ENCODE assay signal across 1 cellular context in the genomic region with DNA sequence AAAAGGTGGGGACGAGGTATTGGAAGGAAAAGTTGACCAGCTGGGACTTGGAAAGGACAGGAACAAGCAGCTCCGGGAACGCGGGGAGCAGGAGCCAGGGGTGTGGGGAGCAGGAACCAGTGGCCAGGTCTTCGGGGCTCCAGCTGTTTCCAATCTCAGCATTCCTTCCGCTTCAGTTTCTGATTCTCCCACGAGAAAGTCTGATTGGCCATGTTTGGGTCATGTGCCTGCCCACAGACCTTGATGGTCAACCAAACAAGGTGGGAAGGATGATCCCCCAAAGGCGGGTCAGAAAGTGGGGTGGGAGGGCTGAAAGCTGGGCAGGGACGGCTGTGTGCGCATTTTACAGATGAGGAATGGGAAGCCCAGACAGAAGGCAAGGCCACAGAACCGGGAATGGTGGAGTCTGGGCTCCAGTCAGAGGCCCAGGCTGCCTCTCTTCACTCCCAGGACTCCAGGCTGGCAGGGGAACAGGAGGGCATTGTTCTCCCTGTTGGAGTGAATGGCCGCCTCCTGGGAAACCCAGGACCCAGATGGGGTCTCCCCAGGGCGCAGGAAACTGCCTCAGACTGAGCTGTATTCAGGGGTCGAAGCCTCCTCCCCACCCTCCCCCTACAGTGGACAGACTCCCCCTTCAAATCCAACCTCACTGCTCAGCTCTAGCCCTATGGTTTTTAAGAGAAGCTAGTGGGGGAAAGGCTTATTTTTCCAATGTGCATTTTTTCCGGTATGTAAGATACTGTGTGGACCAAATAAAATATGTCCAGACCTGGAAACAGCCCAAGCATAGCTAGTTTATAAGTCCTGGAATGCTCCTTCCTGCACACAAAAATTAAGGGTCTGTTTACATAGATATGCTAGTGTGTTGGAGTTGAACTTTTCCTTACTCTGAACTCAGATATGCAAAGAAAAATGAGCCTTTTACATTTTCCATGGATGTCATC.
A peak's percentile ranks its signal among the peaks of the same experiment; 100 is the strongest.
TF ChIP-seq lines count a peak whose summit lies in the region.

No MANE protein-coding gene starts in this region.

TF ChIP-seq in HepG2, 621 proteins besides CTCF, POLR2A, EP300 and RAD21 (continued from another document and continues in another):
- TF ChIP-seq, protein P1, sequence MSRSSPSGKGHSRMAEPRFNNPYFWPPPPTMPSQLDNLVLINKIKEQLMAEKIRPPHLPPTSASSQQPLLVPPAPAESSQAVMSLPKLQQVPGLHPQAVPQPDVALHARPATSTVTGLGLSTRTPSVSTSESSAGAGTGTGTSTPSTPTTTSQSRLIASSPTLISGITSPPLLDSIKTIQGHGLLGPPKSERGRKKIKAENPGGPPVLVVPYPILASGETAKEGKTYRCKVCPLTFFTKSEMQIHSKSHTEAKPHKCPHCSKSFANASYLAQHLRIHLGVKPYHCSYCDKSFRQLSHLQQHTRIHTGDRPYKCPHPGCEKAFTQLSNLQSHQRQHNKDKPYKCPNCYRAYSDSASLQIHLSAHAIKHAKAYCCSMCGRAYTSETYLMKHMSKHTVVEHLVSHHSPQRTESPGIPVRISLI (CRISPR knock-in tag; IDR thresholded peaks at IDR 0.05; ENCODE audit: borderline replicate concordance) = no peak
- TF ChIP-seq, protein P2, sequence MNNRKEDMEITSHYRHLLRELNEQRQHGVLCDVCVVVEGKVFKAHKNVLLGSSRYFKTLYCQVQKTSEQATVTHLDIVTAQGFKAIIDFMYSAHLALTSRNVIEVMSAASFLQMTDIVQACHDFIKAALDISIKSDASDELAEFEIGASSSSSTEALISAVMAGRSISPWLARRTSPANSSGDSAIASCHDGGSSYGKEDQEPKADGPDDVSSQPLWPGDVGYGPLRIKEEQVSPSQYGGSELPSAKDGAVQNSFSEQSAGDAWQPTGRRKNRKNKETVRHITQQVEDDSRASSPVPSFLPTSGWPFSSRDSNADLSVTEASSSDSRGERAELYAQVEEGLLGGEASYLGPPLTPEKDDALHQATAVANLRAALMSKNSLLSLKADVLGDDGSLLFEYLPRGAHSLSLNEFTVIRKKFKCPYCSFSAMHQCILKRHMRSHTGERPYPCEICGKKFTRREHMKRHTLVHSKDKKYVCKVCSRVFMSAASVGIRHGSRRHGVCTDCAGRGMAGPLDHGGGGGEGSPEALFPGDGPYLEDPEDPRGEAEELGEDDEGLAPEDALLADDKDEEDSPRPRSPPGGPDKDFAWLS (CRISPR knock-in tag; IDR thresholded peaks at IDR 0.05; ENCODE audit: borderline replicate concordance) = no peak
- TF ChIP-seq FOSL1 (CRISPR knock-in tag; IDR thresholded peaks at IDR 0.05; ENCODE audit: borderline replicate concordance) (no peak), NFKB2 (CRISPR knock-in tag; IDR thresholded peaks at IDR 0.05; ENCODE audit: borderline replicate concordance) (0 out of 2 replicates have a peak, but pooled peaks have one; percentile 32), PITX1 (CRISPR knock-in tag; IDR thresholded peaks at IDR 0.05) (0 out of 2 replicates have a peak, but pooled peaks have one; percentile 19), AKAP8 (CRISPR knock-in tag; IDR thresholded peaks at IDR 0.05) (no peak), TAF15 (IDR thresholded peaks at IDR 0.05; ENCODE audit: low read depth, low read length, poor library complexity, severe bottlenecking) (no peak), ZNF12 (CRISPR knock-in tag; IDR thresholded peaks at IDR 0.05) (no peak), ZSCAN21 (CRISPR knock-in tag; IDR thresholded peaks at IDR 0.05; ENCODE audit: borderline replicate concordance) (no peak), ZNF44 (CRISPR knock-in tag; IDR thresholded peaks at IDR 0.05) (0 out of 2 replicates have a peak, but pooled peaks have one; percentile 72), HNRNPLL (IDR thresholded peaks at IDR 0.05; ENCODE audit: low read depth, low read length, poor library complexity, severe bottlenecking) (no peak), GZF1 (CRISPR knock-in tag; IDR thresholded peaks at IDR 0.05) (no peak), ATF7-NPFF (CRISPR knock-in tag; IDR thresholded peaks at IDR 0.05; ENCODE audit: low read depth) (no peak), MYNN (CRISPR knock-in tag; IDR thresholded peaks at IDR 0.05; ENCODE audit: low read depth) (no peak), ZSCAN20 (CRISPR knock-in tag; IDR thresholded peaks at IDR 0.05; ENCODE audit: borderline replicate concordance) (no peak), TEAD3 (CRISPR knock-in tag; optimal IDR thresholded peaks at IDR 0.05; ENCODE audit: borderline replicate concordance) (no peak), HMGA1 (CRISPR knock-in tag; conservative IDR thresholded peaks at IDR 0.05) (no peak), NONO (IDR thresholded peaks at IDR 0.05) (no peak), NONO (CRISPR knock-in tag; conservative IDR thresholded peaks at IDR 0.05) (no peak), ZNF468 (CRISPR knock-in tag; IDR thresholded peaks at IDR 0.05) (no peak), ZMYM3 (CRISPR knock-in tag; IDR thresholded peaks at IDR 0.05) (peak; percentile 76), ZNF567 (CRISPR knock-in tag; IDR thresholded peaks at IDR 0.05; ENCODE audit: borderline replicate concordance) (no peak), ZNF589 (CRISPR knock-in tag; conservative IDR thresholded peaks at IDR 0.05) (no peak), MED1 (CRISPR knock-in tag; IDR thresholded peaks at IDR 0.05) (no peak), KDM2A (CRISPR knock-in tag; IDR thresholded peaks at IDR 0.05; ENCODE audit: borderline replicate concordance, low read depth) (0 out of 2 replicates have a peak, but pooled peaks have one; percentile 24), ZC3H4 (CRISPR knock-in tag; IDR thresholded peaks at IDR 0.05; ENCODE audit: borderline replicate concordance) (no peak), BHLHE40 (IDR thresholded peaks at IDR 0.05; ENCODE audit: low read length) (no peak)
- TF ChIP-seq, protein P3, sequence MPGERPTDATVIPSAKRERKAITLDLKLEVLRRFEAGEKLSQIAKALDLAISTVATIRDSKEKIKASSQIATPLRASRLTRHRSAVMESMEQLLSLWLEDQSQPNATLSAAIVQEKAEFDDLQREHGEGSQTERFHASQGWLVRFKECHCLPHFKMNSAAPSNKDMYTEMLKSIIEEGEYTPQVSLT (CRISPR knock-in tag; IDR thresholded peaks at IDR 0.05; ENCODE audit: borderline replicate concordance, low read depth) = no peak
- TF ChIP-seq, protein P4, sequence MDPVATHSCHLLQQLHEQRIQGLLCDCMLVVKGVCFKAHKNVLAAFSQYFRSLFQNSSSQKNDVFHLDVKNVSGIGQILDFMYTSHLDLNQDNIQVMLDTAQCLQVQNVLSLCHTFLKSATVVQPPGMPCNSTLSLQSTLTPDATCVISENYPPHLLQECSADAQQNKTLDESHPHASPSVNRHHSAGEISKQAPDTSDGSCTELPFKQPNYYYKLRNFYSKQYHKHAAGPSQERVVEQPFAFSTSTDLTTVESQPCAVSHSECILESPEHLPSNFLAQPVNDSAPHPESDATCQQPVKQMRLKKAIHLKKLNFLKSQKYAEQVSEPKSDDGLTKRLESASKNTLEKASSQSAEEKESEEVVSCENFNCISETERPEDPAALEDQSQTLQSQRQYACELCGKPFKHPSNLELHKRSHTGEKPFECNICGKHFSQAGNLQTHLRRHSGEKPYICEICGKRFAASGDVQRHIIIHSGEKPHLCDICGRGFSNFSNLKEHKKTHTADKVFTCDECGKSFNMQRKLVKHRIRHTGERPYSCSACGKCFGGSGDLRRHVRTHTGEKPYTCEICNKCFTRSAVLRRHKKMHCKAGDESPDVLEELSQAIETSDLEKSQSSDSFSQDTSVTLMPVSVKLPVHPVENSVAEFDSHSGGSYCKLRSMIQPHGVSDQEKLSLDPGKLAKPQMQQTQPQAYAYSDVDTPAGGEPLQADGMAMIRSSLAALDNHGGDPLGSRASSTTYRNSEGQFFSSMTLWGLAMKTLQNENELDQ (CRISPR knock-in tag; IDR thresholded peaks at IDR 0.05; ENCODE audit: borderline replicate concordance) = no peak
- TF ChIP-seq, protein P5, sequence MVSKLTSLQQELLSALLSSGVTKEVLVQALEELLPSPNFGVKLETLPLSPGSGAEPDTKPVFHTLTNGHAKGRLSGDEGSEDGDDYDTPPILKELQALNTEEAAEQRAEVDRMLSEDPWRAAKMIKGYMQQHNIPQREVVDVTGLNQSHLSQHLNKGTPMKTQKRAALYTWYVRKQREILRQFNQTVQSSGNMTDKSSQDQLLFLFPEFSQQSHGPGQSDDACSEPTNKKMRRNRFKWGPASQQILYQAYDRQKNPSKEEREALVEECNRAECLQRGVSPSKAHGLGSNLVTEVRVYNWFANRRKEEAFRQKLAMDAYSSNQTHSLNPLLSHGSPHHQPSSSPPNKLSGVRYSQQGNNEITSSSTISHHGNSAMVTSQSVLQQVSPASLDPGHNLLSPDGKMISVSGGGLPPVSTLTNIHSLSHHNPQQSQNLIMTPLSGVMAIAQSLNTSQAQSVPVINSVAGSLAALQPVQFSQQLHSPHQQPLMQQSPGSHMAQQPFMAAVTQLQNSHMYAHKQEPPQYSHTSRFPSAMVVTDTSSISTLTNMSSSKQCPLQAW (CRISPR knock-in tag; IDR thresholded peaks at IDR 0.05) = no peak
- TF ChIP-seq, protein P6, sequence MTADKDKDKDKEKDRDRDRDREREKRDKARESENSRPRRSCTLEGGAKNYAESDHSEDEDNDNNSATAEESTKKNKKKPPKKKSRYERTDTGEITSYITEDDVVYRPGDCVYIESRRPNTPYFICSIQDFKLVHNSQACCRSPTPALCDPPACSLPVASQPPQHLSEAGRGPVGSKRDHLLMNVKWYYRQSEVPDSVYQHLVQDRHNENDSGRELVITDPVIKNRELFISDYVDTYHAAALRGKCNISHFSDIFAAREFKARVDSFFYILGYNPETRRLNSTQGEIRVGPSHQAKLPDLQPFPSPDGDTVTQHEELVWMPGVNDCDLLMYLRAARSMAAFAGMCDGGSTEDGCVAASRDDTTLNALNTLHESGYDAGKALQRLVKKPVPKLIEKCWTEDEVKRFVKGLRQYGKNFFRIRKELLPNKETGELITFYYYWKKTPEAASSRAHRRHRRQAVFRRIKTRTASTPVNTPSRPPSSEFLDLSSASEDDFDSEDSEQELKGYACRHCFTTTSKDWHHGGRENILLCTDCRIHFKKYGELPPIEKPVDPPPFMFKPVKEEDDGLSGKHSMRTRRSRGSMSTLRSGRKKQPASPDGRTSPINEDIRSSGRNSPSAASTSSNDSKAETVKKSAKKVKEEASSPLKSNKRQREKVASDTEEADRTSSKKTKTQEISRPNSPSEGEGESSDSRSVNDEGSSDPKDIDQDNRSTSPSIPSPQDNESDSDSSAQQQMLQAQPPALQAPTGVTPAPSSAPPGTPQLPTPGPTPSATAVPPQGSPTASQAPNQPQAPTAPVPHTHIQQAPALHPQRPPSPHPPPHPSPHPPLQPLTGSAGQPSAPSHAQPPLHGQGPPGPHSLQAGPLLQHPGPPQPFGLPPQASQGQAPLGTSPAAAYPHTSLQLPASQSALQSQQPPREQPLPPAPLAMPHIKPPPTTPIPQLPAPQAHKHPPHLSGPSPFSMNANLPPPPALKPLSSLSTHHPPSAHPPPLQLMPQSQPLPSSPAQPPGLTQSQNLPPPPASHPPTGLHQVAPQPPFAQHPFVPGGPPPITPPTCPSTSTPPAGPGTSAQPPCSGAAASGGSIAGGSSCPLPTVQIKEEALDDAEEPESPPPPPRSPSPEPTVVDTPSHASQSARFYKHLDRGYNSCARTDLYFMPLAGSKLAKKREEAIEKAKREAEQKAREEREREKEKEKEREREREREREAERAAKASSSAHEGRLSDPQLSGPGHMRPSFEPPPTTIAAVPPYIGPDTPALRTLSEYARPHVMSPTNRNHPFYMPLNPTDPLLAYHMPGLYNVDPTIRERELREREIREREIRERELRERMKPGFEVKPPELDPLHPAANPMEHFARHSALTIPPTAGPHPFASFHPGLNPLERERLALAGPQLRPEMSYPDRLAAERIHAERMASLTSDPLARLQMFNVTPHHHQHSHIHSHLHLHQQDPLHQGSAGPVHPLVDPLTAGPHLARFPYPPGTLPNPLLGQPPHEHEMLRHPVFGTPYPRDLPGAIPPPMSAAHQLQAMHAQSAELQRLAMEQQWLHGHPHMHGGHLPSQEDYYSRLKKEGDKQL (CRISPR knock-in tag; IDR thresholded peaks at IDR 0.05; ENCODE audit: low read depth) = no peak
- TF ChIP-seq, protein P7, sequence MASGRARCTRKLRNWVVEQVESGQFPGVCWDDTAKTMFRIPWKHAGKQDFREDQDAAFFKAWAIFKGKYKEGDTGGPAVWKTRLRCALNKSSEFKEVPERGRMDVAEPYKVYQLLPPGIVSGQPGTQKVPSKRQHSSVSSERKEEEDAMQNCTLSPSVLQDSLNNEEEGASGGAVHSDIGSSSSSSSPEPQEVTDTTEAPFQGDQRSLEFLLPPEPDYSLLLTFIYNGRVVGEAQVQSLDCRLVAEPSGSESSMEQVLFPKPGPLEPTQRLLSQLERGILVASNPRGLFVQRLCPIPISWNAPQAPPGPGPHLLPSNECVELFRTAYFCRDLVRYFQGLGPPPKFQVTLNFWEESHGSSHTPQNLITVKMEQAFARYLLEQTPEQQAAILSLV (CRISPR knock-in tag; IDR thresholded peaks at IDR 0.05; ENCODE audit: borderline replicate concordance) = no peak
- TF ChIP-seq, protein P8, sequence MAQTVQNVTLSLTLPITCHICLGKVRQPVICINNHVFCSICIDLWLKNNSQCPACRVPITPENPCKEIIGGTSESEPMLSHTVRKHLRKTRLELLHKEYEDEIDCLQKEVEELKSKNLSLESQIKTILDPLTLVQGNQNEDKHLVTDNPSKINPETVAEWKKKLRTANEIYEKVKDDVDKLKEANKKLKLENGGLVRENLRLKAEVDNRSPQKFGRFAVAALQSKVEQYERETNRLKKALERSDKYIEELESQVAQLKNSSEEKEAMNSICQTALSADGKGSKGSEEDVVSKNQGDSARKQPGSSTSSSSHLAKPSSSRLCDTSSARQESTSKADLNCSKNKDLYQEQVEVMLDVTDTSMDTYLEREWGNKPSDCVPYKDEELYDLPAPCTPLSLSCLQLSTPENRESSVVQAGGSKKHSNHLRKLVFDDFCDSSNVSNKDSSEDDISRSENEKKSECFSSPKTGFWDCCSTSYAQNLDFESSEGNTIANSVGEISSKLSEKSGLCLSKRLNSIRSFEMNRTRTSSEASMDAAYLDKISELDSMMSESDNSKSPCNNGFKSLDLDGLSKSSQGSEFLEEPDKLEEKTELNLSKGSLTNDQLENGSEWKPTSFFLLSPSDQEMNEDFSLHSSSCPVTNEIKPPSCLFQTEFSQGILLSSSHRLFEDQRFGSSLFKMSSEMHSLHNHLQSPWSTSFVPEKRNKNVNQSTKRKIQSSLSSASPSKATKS (CRISPR knock-in tag; IDR thresholded peaks at IDR 0.05) = no peak
- TF ChIP-seq, protein P9, sequence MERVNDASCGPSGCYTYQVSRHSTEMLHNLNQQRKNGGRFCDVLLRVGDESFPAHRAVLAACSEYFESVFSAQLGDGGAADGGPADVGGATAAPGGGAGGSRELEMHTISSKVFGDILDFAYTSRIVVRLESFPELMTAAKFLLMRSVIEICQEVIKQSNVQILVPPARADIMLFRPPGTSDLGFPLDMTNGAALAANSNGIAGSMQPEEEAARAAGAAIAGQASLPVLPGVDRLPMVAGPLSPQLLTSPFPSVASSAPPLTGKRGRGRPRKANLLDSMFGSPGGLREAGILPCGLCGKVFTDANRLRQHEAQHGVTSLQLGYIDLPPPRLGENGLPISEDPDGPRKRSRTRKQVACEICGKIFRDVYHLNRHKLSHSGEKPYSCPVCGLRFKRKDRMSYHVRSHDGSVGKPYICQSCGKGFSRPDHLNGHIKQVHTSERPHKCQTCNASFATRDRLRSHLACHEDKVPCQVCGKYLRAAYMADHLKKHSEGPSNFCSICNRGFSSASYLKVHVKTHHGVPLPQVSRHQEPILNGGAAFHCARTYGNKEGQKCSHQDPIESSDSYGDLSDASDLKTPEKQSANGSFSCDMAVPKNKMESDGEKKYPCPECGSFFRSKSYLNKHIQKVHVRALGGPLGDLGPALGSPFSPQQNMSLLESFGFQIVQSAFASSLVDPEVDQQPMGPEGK (CRISPR knock-in tag; IDR thresholded peaks at IDR 0.05) = no peak
- TF ChIP-seq, protein P10, sequence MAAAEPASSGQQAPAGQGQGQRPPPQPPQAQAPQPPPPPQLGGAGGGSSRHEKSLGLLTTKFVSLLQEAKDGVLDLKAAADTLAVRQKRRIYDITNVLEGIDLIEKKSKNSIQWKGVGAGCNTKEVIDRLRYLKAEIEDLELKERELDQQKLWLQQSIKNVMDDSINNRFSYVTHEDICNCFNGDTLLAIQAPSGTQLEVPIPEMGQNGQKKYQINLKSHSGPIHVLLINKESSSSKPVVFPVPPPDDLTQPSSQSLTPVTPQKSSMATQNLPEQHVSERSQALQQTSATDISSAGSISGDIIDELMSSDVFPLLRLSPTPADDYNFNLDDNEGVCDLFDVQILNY (CRISPR knock-in tag; conservative IDR thresholded peaks at IDR 0.05) = no peak
